Comparison of ENCODE assay signal across 13 cellular contexts in genomic region chr12:63916561-63917476, GRCh38.
DNase-seq lines count a peak whose midpoint lies in the region; ATAC-seq and TF ChIP-seq lines count a peak whose summit lies in the region.
"Had no signal": no experiment of that assay in that cellular context is flagged by ENCODE, and none has a peak within 500 bp of the region (broad histone marks: within the 10 kb centered on the region; RNA-seq: fewer than 3 reads in every experiment).

No MANE protein-coding gene starts in this region.

- POLR2A ChIA-PET in PC-9 (lab: Charles Lee; ENCODE audit: unreplicated experiment): interaction anchor here (0.6 to 0.7 kb wide), 2 partner anchors 40 to 261 kb away, joined by 3 to 6 read pairs; no protein-coding TSS in a partner anchor

- H3K4me3 ChIP-seq in PC-9: peak overlapping the region; percentile 16

- H3K9me3 ChIP-seq in PC-9 (ENCODE audit: insufficient read depth, low read depth): no peaks in the 10 kb centered on the region

- TF ChIP-seq CTCF in PC-9 (conservative IDR thresholded peaks at IDR 0.05) (no peak), osteocyte (IDR thresholded peaks at IDR 0.05) (no peak), GM13977 (IDR thresholded peaks at IDR 0.05; ENCODE audit: extremely low read depth, insufficient read depth, missing control alignments) (no peak)

- no TSS peak for BruUV-seq in PC-9 (replicated peaks; lab: Mats Ljungman, UMichigan)

- no peaks in the 10 kb centered on the region for H3K36me3 Mint-ChIP-seq in osteocyte (ENCODE audit: unreplicated experiment)
- H3K36me3 Mint-ChIP-seq in natural killer cell treated with Interleukin-12 subunit alpha and Interleukin-12 subunit beta and Interleukin-15 and Interleukin-18, amount 100 ng/mL, for 72 hours: no peaks in the 10 kb centered on the region

- DNase-seq in Caki2 (ENCODE audit: low read depth) (peak; percentile 81), PC-9 (peak in 1 of 2 experiments; percentile 71), dermis blood vessel endothelial cell (peak; percentile 66), osteocyte (ENCODE audit: extremely low spot score, unreplicated experiment) (no peak), GM13977 (ENCODE audit: low spot score) (no peak)
- DNase-seq in natural killer cell treated with Interleukin-12 subunit alpha and Interleukin-12 subunit beta and Interleukin-15 and Interleukin-18, amount 100 ng/mL, for 72 hours (ENCODE audit: low spot score): no peak
- DNase-seq: COR-L47, H7, NCI-H2107, occipital lobe, SIG-M5 had no signal

- H3K4me2 ChIP-seq in PC-9: peak overlapping the region; percentile 64

- H3K27ac Mint-ChIP-seq in osteocyte (ENCODE audit: unreplicated experiment): peak overlapping the region; percentile 92
- H3K27ac Mint-ChIP-seq in natural killer cell treated with Interleukin-12 subunit alpha and Interleukin-12 subunit beta and Interleukin-15 and Interleukin-18, amount 100 ng/mL, for 72 hours: no peak overlapping the region

- in situ Hi-C loops in Caki2 (cut with HindIII; ENCODE audit: low pct_unique_long_range_greater_than_20kb, low sequenced_read_pairs): no loop called here
- in situ Hi-C loops in GM13977 (cut with MboI; ENCODE audit: low pct_unique_long_range_greater_than_20kb, low sequenced_read_pairs, unreplicated experiment): no loop called here

- no peaks in the 10 kb centered on the region for H3K9me2 ChIP-seq in PC-9 (ENCODE audit: insufficient read depth)

- no peaks in the 10 kb centered on the region for H3K9me3 Mint-ChIP-seq in osteocyte (ENCODE audit: unreplicated experiment)
- peaks cover 3% of the 10 kb centered on the region for H3K9me3 Mint-ChIP-seq in natural killer cell treated with Interleukin-12 subunit alpha and Interleukin-12 subunit beta and Interleukin-15 and Interleukin-18, amount 100 ng/mL, for 72 hours

- peaks cover 82% of the 10 kb centered on the region for H3K79me2 ChIP-seq in PC-9 (ENCODE audit: low read depth)

- CTCF ChIA-PET in PC-9 (lab: Charles Lee): interaction anchor here (1.4 kb wide), 2 partner anchors 56 to 72 kb away, joined by 3 to 8 read pairs; partner anchors contain the start of gene SRGAP1

- no peaks in the 10 kb centered on the region for H3K27me3 ChIP-seq in PC-9 (ENCODE audit: insufficient read depth, low read depth)

- H3K27ac ChIP-seq in PC-9: peak overlapping the region; percentile 97

- no peak for ATAC-seq in natural killer cell treated with Interleukin-12 subunit alpha and Interleukin-12 subunit beta and Interleukin-15 and Interleukin-18, amount 100 ng/mL, for 72 hours
- no peak for ATAC-seq in GM18498 (IDR thresholded peaks at IDR 0.05; ENCODE audit: unreplicated experiment)
- no peak for ATAC-seq in HG03354 (IDR thresholded peaks at IDR 0.05; ENCODE audit: poor library complexity, severe bottlenecking, unreplicated experiment)

- no peak overlapping the region for H2AFZ ChIP-seq in PC-9

- H3K4me1 ChIP-seq in PC-9 (replicated peaks; ENCODE audit: insufficient read depth): peaks cover 81% of the 10 kb centered on the region

- 0 out of 2 replicates have a peak, but pooled peaks cover 3% of the 10 kb centered on the region for H3K36me3 ChIP-seq in PC-9 (ENCODE audit: low read depth)

- H3K27me3 Mint-ChIP-seq in osteocyte (ENCODE audit: unreplicated experiment): no peaks in the 10 kb centered on the region
- H3K27me3 Mint-ChIP-seq in natural killer cell treated with Interleukin-12 subunit alpha and Interleukin-12 subunit beta and Interleukin-15 and Interleukin-18, amount 100 ng/mL, for 72 hours: peaks cover 3 to 9% of the 10 kb centered on the region in 2 donors

- H4K20me1 ChIP-seq in PC-9 (ENCODE audit: insufficient read depth): no peaks in the 10 kb centered on the region

- H3F3A ChIP-seq in PC-9 (ENCODE audit: insufficient read depth, low read depth): peaks cover 58% of the 10 kb centered on the region

- H3K4me3 Mint-ChIP-seq in osteocyte (ENCODE audit: unreplicated experiment): no peak overlapping the region
- H3K4me3 Mint-ChIP-seq in natural killer cell treated with Interleukin-12 subunit alpha and Interleukin-12 subunit beta and Interleukin-15 and Interleukin-18, amount 100 ng/mL, for 72 hours: no peak overlapping the region

- intact Hi-C loops in PC-9 (cut with micrococcal nuclease; ENCODE audit: unreplicated experiment): loop anchor here (10.0 kb wide), 3 partner anchors 268 to 758 kb away; no protein-coding TSS in a partner anchor

- peaks cover 50% of the 10 kb centered on the region for H3K4me1 Mint-ChIP-seq in osteocyte (ENCODE audit: unreplicated experiment)
- no peaks in the 10 kb centered on the region for H3K4me1 Mint-ChIP-seq in natural killer cell treated with Interleukin-12 subunit alpha and Interleukin-12 subunit beta and Interleukin-15 and Interleukin-18, amount 100 ng/mL, for 72 hours (ENCODE audit: low read depth in 2 of 2)

Comparison
In these comparisons a context has a peak if more than half of its experiments do, and no peak if none do; other contexts are left out.
1. DNase-seq: peak in Caki2 (single experiment) and dermis blood vessel endothelial cell (single experiment); none in osteocyte (single experiment), natural killer cell treated with Interleukin-12 subunit alpha and Interleukin-12 subunit beta and Interleukin-15 and Interleukin-18, amount 100 ng/mL, for 72 hours (single experiment) and GM13977 (single experiment).